ENCODE assay signal across 20 cellular contexts in the genomic region with DNA sequence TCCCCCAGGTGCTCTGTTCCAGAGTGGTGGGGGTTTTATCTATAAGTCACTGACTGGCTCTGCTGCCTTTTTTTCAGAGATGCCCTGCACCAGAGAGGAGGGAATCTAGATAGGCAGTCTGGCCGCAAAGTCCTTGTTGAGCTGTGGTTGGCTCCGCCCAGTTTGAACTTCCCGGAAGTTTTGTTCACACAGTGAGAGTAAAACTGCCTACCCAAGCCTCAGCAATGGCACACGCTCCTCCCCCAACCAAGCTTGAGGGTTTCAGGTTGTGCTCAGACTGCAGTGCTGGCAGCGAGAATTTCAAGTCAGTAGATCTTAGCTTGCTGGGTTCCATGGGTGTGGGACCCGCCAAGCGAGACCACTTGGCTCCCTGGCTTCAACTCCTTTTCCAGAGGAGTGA.
"Had no signal": no experiment of that assay in that cellular context is flagged by ENCODE, and none has a peak within 500 bp of the region (broad histone marks: within the 10 kb centered on the region; RNA-seq: fewer than 3 reads in every experiment).

No MANE protein-coding gene starts in this region.

- H3K4me1 ChIP-seq: foreskin keratinocyte, tibial artery had no signal

- H3K4me3 Mint-ChIP-seq: activated CD4-positive, alpha-beta memory T cell treated with anti-CD3 and anti-CD28 coated beads for 36 hours; activated CD4-positive, alpha-beta T cell treated with anti-CD3 and anti-CD28 coated beads for 36 hours; activated naive CD8-positive, alpha-beta T cell treated with anti-CD3 and anti-CD28 coated beads, Interleukin-2, amount 10 ng/mL, durations not matched to agents 7 days and 5 days; naive B cell; neural crest cell; WTC11 had no signal

- H3K4me3 ChIP-seq: cardiac muscle cell, dorsolateral prefrontal cortex, hepatocyte, mucosa of descending colon, tibial artery had no signal

- H3K4me2 ChIP-seq: hepatocyte had no signal

- ATAC-seq: activated CD4-positive, alpha-beta T cell treated with anti-CD3 and anti-CD28 coated beads for 36 hours; foreskin keratinocyte; left cardiac atrium; mucosa of descending colon had no signal

- H3K36me3 ChIP-seq: cardiac muscle cell, tibial artery had no signal

- H3K27ac ChIP-seq: cardiac muscle cell, dorsolateral prefrontal cortex, epithelial cell of prostate, foreskin keratinocyte, hepatocyte, tibial artery had no signal

- H3K36me3 Mint-ChIP-seq: activated CD4-positive, alpha-beta memory T cell treated with anti-CD3 and anti-CD28 coated beads for 36 hours; activated naive CD8-positive, alpha-beta T cell treated with anti-CD3 and anti-CD28 coated beads, Interleukin-2, amount 10 ng/mL, durations not matched to agents 7 days and 5 days; naive B cell had no signal

- H3K4me1 Mint-ChIP-seq: activated CD4-positive, alpha-beta T cell treated with anti-CD3 and anti-CD28 coated beads for 36 hours; activated naive CD8-positive, alpha-beta T cell treated with anti-CD3 and anti-CD28 coated beads, Interleukin-2, amount 10 ng/mL, durations not matched to agents 7 days and 5 days; naive B cell; neural crest cell had no signal

- H2AFZ ChIP-seq: hepatocyte had no signal

- H3K27ac Mint-ChIP-seq: activated CD4-positive, alpha-beta memory T cell treated with anti-CD3 and anti-CD28 coated beads for 36 hours; activated CD4-positive, alpha-beta T cell treated with anti-CD3 and anti-CD28 coated beads for 36 hours; activated naive CD8-positive, alpha-beta T cell treated with anti-CD3 and anti-CD28 coated beads, Interleukin-2, amount 10 ng/mL, durations not matched to agents 7 days and 5 days; progenitor cell of endocrine pancreas; WTC11 had no signal

- H3K79me2 ChIP-seq: hepatocyte had no signal

- DNase-seq: activated CD4-positive, alpha-beta memory T cell treated with anti-CD3 and anti-CD28 coated beads for 36 hours; activated CD4-positive, alpha-beta T cell treated with anti-CD3 and anti-CD28 coated beads for 36 hours; activated naive CD4-positive, alpha-beta T cell; activated naive CD8-positive, alpha-beta T cell treated with anti-CD3 and anti-CD28 coated beads, Interleukin-2, amount 10 ng/mL, durations not matched to agents 7 days and 5 days; amygdala; dorsolateral prefrontal cortex; foreskin keratinocyte; left cardiac atrium; mesenchymal stem cell; mucosa of descending colon; naive B cell; stimulated activated naive CD4-positive, alpha-beta T cell; substantia nigra; tibial artery had no signal

- H3K9me3 ChIP-seq: tibial artery had no signal

- H3K27me3 ChIP-seq: cardiac muscle cell, foreskin keratinocyte, hepatocyte, tibial artery had no signal
